ENCODE assay signal across 8 cellular contexts in the genomic region with DNA sequence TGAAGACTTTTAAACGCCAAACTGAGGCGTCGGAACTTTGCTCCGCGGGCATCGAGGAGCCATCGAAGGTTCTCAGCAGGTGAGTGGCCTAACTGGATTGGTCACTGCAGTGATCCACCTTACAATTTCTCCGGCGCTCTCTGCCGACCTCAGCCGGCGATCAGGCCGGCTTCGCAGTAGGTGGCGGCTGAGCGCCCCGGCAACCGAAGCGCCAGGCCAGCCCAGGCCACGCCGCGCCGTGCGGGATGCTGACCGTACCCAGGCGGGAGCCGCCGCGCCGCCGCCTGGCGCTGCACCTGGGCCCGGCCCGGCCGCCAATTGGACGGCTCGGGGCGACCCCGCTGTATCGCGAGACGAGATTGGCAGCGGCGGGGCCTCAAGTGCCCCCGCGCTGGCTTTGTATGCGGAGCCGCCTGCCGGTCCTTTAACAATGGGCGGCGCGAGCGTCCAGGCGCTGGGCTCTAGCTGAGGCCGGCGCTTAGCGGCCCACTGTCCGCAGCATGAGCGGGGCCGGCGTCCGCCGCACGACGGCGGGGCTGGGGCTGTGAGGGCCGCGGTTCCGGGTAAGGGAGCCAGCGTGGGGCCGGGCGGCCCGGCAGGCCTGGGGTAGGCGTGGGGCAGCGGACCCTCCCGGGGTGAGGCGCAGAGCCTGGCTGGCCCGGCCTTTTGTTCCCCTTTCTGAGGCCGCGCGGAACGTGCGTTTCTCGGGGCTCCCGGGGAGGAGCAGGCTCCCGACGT. TPM values are rescaled to one million over a fixed set of nuclear protein-coding genes. Genes with fewer than 3 reads are reported as not detected.
DNase-seq lines count a peak whose midpoint lies in the region; ATAC-seq and TF ChIP-seq lines count a peak whose summit lies in the region.

A gene with protein sequence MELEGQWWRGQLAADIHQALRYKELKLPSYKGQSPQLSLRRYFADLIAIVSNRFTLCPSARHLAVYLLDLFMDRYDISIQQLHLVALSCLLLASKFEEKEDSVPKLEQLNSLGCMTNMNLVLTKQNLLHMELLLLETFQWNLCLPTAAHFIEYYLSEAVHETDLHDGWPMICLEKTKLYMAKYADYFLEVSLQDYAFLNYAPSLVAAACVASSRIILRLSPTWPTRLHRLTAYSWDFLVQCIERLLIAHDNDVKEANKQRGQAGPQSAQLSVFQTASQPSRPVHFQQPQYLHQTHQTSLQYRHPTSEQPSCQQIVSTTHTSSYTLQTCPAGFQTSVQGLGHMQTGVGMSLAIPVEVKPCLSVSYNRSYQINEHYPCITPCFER (plus strand): TSS at position 427 of the 738 bp plus-strand sequence. CDS start 811 bp downstream, outside the sequence.

- peak within 1 kb of the TSS; percentile 84 to 94 (median 92) for H3K27ac ChIP-seq in esophagus muscularis mucosa (replicated peaks in 1 of 4)
- H3K27ac ChIP-seq in muscle layer of colon (ENCODE audit: low read depth, low read length) = peak within 1 kb of the TSS; percentile 79

- 0% methylated on average over 3 of the region's 87 CpGs for WGBS in esophagus muscularis mucosa

- no peaks in the 10 kb centered on the region for H3K27me3 ChIP-seq in esophagus muscularis mucosa
- H3K27me3 ChIP-seq in muscle layer of colon (ENCODE audit: control insufficient read depth in 1 of 2, insufficient read depth in 2 of 2, low read length in 2 of 2) = no peaks in the 10 kb centered on the region

- peak in 2 of 3 experiments; percentile 22 to 49 for TF ChIP-seq CTCF in esophagus muscularis mucosa (IDR thresholded peaks at IDR 0.05)

- H3K4me3 ChIP-seq in esophagus muscularis mucosa (peak within 1 kb of the TSS; percentile 73 to 92 (median 82)), muscle layer of colon (ENCODE audit: low read depth in 1 of 2, low read length in 2 of 2) (peak within 1 kb of the TSS; percentile 71 to 72)

- no peaks in the 10 kb centered on the region for H3K9me3 ChIP-seq in esophagus muscularis mucosa
- no peaks in the 10 kb centered on the region for H3K9me3 ChIP-seq in muscle layer of colon (ENCODE audit: low read length)

- H3K9ac ChIP-seq in muscle layer of colon (ENCODE audit: low read length) = peak within 1 kb of the TSS; percentile 59

- peak; percentile 88 for ATAC-seq in GM21390 (IDR thresholded peaks at IDR 0.05; ENCODE audit: unreplicated experiment)

- intact Hi-C loops in esophagus muscularis mucosa (cut with DNase I) = loop anchor here (5.0 kb wide), 1 partner anchor 49 kb away; no protein-coding TSS in a partner anchor

- H3K4me1 ChIP-seq in esophagus muscularis mucosa (peaks cover 19 to 25% (median 22%) of the 10 kb centered on the region in 4 donors), muscle layer of colon (ENCODE audit: insufficient read depth, low read length) (peaks cover 13% of the 10 kb centered on the region)

- peaks cover 0 to 11% (median 1%) of the 10 kb centered on the region in 4 donors for H3K36me3 ChIP-seq in esophagus muscularis mucosa
- no peaks in the 10 kb centered on the region for H3K36me3 ChIP-seq in muscle layer of colon (ENCODE audit: insufficient read depth, low read length)

- TF ChIP-seq EP300 in esophagus muscularis mucosa (IDR thresholded peaks at IDR 0.05) = no peak

- no peak for TF ChIP-seq POLR2A in esophagus muscularis mucosa (IDR thresholded peaks at IDR 0.05; ENCODE audit: low read depth)

- DNase-seq in DMS 273 (lab: John Stamatoyannopoulos, UW; ENCODE audit: unreplicated experiment) (peak; percentile 92), HUDEP-2 (lab: John Stamatoyannopoulos, UW; ENCODE audit: unreplicated experiment in 76 of 76) (peak in 73 of 76 experiments; percentile 17 to 88 (median 65)), OCI-M2 (lab: John Stamatoyannopoulos, UW; ENCODE audit: unreplicated experiment) (peak; percentile 29), esophagus muscularis mucosa (ENCODE audit: extremely low spot score) (peak; percentile 93)
- peak; percentile 88 for DNase-seq in activated T-cell treated with anti-CD3 and anti-CD28 coated beads, Interleukin-2, amount 50 U/mL, for 1 hour
- peak; percentile 84 for DNase-seq in stimulated activated CD8-positive, alpha-beta memory T cell treated with anti-CD3 and anti-CD28 coated beads, Interleukin-4, amount 100 ng/mL, for 48 hours

RNA-seq across cellular contexts. Expression of the gene that starts here (rescaled TPM):
- 1 to 10 TPM; 3.8 to 5.3 (median 4.8) TPM for total RNA-seq in esophagus muscularis mucosa

Comparison
In these comparisons a context has a peak if more than half of its experiments do, and no peak if none do; other contexts are left out.
1. Peak in every context shown above with its lines: DNase-seq, ATAC-seq, H3K4me3 ChIP-seq and H3K27ac ChIP-seq.
2. DNase-seq: peak in every context shown above with its lines; median percentile 93 in esophagus muscularis mucosa; 92 in DMS 273; 88 in activated T-cell treated with anti-CD3 and anti-CD28 coated beads, Interleukin-2, amount 50 U/mL, for 1 hour; 84 in stimulated activated CD8-positive, alpha-beta memory T cell treated with anti-CD3 and anti-CD28 coated beads, Interleukin-4, amount 100 ng/mL, for 48 hours; 65 in HUDEP-2; 29 in OCI-M2.